17 cellular contexts compared by ENCODE assay signal in genomic region chr20:7935027-7935551, GRCh38. TPM values are rescaled to one million over a fixed set of nuclear protein-coding genes. Genes with fewer than 3 reads are reported as not detected.
DNase-seq lines count a peak whose midpoint lies in the region; ATAC-seq, FAIRE-seq and TF ChIP-seq lines count a peak whose summit lies in the region.
"Had no signal": no experiment of that assay in that cellular context is flagged by ENCODE, and none has a peak within 500 bp of the region (broad histone marks: within the 10 kb centered on the region; RNA-seq: fewer than 3 reads in every experiment).

No MANE protein-coding gene starts in this region.

- H3K27me3 ChIP-seq in small intestine (ENCODE audit: control insufficient read depth in 2 of 2, insufficient read depth in 2 of 2, low read length in 2 of 2) = no peaks in the 10 kb centered on the region
- H3K27me3 ChIP-seq: adrenal gland; BLaER1 treated with 17β-estradiol and CSF1 and Interleukin-3, amounts not matched to agents 10 nM and 100 nM; esophagus muscularis mucosa had no signal

- no peaks in the 10 kb centered on the region for H3K36me3 Mint-ChIP-seq in activated T-cell treated with anti-CD3 and anti-CD28 coated beads, Interleukin-2, amount 50 U/mL, for 4 hours (ENCODE audit: insufficient read depth)

- TF ChIP-seq POLR2A in GM18505 (IDR thresholded peaks at IDR 0.05; ENCODE audit: borderline replicate concordance, extremely low read depth, insufficient read depth, insufficient read length) = no peak

- peaks cover 10% of the 10 kb centered on the region for H3K27me3 Mint-ChIP-seq in activated T-cell treated with anti-CD3 and anti-CD28 coated beads, Interleukin-2, amount 50 U/mL, for 4 hours (ENCODE audit: low read depth)

- no peaks in the 10 kb centered on the region for H3K9me3 Mint-ChIP-seq in activated T-cell treated with anti-CD3 and anti-CD28 coated beads, Interleukin-2, amount 50 U/mL, for 4 hours
- H3K9me3 Mint-ChIP-seq: IgD-negative memory B cell had no signal

- DNase-seq in OCI-M1 (lab: John Stamatoyannopoulos, UW) (peak; percentile 6), small intestine (no peak)
- no peak for DNase-seq in activated T-cell treated with anti-CD3 and anti-CD28 coated beads, Interleukin-2, amount 50 U/mL, for 4 hours
- no peak for DNase-seq in activated CD4-positive, alpha-beta T cell treated with anti-CD3 and anti-CD28 coated beads, Interleukin-2, amount 50 U/mL, for 4 hours
- DNase-seq in stimulated activated CD4-positive, alpha-beta T cell treated with anti-CD3 and anti-CD28 coated beads, Interleukin-2, amount 100 ng/mL, for 24 hours = no peak
- DNase-seq: activated CD4-positive, CD25-positive, alpha-beta regulatory T cell; adrenal gland; left ventricle myocardium superior; NCI-H2029 treated with DMSO at 0.1 percent for 48 hours had no signal

- no peaks in the 10 kb centered on the region for H3K9me3 ChIP-seq in small intestine (ENCODE audit: control insufficient read depth, low read depth)
- H3K9me3 ChIP-seq: adrenal gland; BLaER1 treated with 17β-estradiol and CSF1 and Interleukin-3, amounts not matched to agents 10 nM and 100 nM; esophagus muscularis mucosa; thoracic aorta had no signal

- ATAC-seq in GM18505 (IDR thresholded peaks at IDR 0.05; ENCODE audit: unreplicated experiment) (peak; percentile 88), GM19463 (IDR thresholded peaks at IDR 0.05; ENCODE audit: unreplicated experiment) (peak; percentile 57), HG03159 (IDR thresholded peaks at IDR 0.05; ENCODE audit: unreplicated experiment) (peak; percentile 72)
- no peak for ATAC-seq in activated T-cell treated with anti-CD3 and anti-CD28 coated beads, Interleukin-2, amount 50 U/mL, for 4 hours
- ATAC-seq: left ventricle myocardium superior had no signal

- FAIRE-seq in small intestine (lab: Jason Lieb, UNC) = no peak

- H3K27ac ChIP-seq in small intestine (ENCODE audit: low read depth in 1 of 2, low read length in 1 of 2) = no peak overlapping the region
- H3K27ac ChIP-seq: adrenal gland; BLaER1 treated with 17β-estradiol and CSF1 and Interleukin-3, amounts not matched to agents 10 nM and 100 nM; esophagus muscularis mucosa; thoracic aorta had no signal

- WGBS in small intestine, 3 donors = 72 to 80% (median 80%) methylated on average over 4 of the region's 4 CpGs

- H3K4me3 ChIP-seq in small intestine (ENCODE audit: low read depth in 1 of 2, low read length in 2 of 2) = no peak overlapping the region
- H3K4me3 ChIP-seq: adrenal gland; BLaER1 treated with 17β-estradiol and CSF1 and Interleukin-3, amounts not matched to agents 10 nM and 100 nM; esophagus muscularis mucosa; smooth muscle cell; thoracic aorta had no signal

- H3K4me1 Mint-ChIP-seq in activated T-cell treated with anti-CD3 and anti-CD28 coated beads, Interleukin-2, amount 50 U/mL, for 4 hours (ENCODE audit: low read depth) = no peaks in the 10 kb centered on the region

- H3K4me1 ChIP-seq in small intestine (ENCODE audit: control insufficient read depth in 2 of 2, insufficient read depth in 1 of 2, low read depth in 1 of 2, low read length in 1 of 2) = no peaks in the 10 kb centered on the region

- H3K36me3 ChIP-seq in small intestine (ENCODE audit: control insufficient read depth in 2 of 2, insufficient read depth in 2 of 2, low read length in 2 of 2) = no peaks in the 10 kb centered on the region
- H3K36me3 ChIP-seq: adrenal gland; BLaER1 treated with 17β-estradiol and CSF1 and Interleukin-3, amounts not matched to agents 10 nM and 100 nM; esophagus muscularis mucosa; thoracic aorta had no signal

- no peak overlapping the region for H3K4me3 Mint-ChIP-seq in activated T-cell treated with anti-CD3 and anti-CD28 coated beads, Interleukin-2, amount 50 U/mL, for 4 hours
- H3K4me3 Mint-ChIP-seq: IgD-negative memory B cell had no signal

RNA-seq across cellular contexts. Expression of gene HAO1, which starts 5.2 kb away (rescaled TPM):
- total RNA-seq in activated T-cell treated with anti-CD3 and anti-CD28 coated beads, Interleukin-2, amount 50 U/mL, for 4 hours = not detected
- polyA plus RNA-seq in small intestine = under 1 TPM in 1 of 3 donors, not detected in 2; 0.04 TPM
- total RNA-seq: adrenal gland, esophagus muscularis mucosa, left ventricle myocardium superior, smooth muscle cell, thoracic aorta had no signal
- polyA plus RNA-seq: IgD-negative memory B cell, smooth muscle cell had no signal

Comparison
In these comparisons a context has a peak if more than half of its experiments do, and no peak if none do; other contexts are left out.
1. ATAC-seq: peak in GM18505 (single experiment), GM19463 (single experiment) and HG03159 (single experiment); none in activated T-cell treated with anti-CD3 and anti-CD28 coated beads, Interleukin-2, amount 50 U/mL, for 4 hours (0 of 2).